In genomic region chr1:205595861-205596260, GRCh38 we compare ENCODE assay signal across 17 cellular contexts. TPM values are rescaled to one million over a fixed set of nuclear protein-coding genes. Genes with fewer than 3 reads are reported as not detected.
DNase-seq lines count a peak whose midpoint lies in the region; TF ChIP-seq lines count a peak whose summit lies in the region.
"Had no signal": no experiment of that assay in that cellular context is flagged by ENCODE, and none has a peak within 500 bp of the region (broad histone marks: within the 10 kb centered on the region; RNA-seq: fewer than 3 reads in every experiment).

No MANE protein-coding gene starts in this region.

- H2AFZ ChIP-seq in OCI-LY7 (ENCODE audit: low read length): no peak overlapping the region

- no peaks in the 10 kb centered on the region for H3K9me3 ChIP-seq in OCI-LY7 (ENCODE audit: low read length)
- H3K9me3 ChIP-seq: esophagus squamous epithelium had no signal

- CTCF ChIA-PET in OCI-LY7 (lab: Charles Lee; ENCODE audit: unreplicated experiment): interaction anchor here (1.0 to 1.7 kb wide), 3 partner anchors 36 to 73 kb away, joined by 3 to 5 read pairs (median 3); partner anchors contain the start of gene ELK4

- H3K9me2 ChIP-seq in OCI-LY7 (ENCODE audit: insufficient read depth, low read length): no peaks in the 10 kb centered on the region

- POLR2A ChIA-PET in OCI-LY7 (lab: Charles Lee): interaction anchor here (0.7 to 10.4 kb wide), 10 partner anchors 13 to 113 kb away, joined by 3 to 183 read pairs (median 4); partner anchors contain the start of gene ELK4

- H3K4me3 Mint-ChIP-seq in T-helper 1 cell treated with Interleukin-12 subunit alpha and Interleukin-12 subunit beta and Interleukin-4 antibody, amounts not matched to agents 30 μg/mL and 1 μg/mL, for 36 hours: no peak overlapping the region
- peak overlapping the region; percentile 22 for H3K4me3 Mint-ChIP-seq in endothelial cell (ENCODE audit: unreplicated experiment)
- H3K4me3 Mint-ChIP-seq in osteocyte (ENCODE audit: unreplicated experiment): no peak overlapping the region
- H3K4me3 Mint-ChIP-seq: activated CD8-positive, alpha-beta memory T cell treated with anti-CD3 and anti-CD28 coated beads, Interleukin-2, amount 10 ng/mL, durations not matched to agents 7 days and 5 days had no signal

- H3K27ac Mint-ChIP-seq in T-helper 1 cell treated with Interleukin-12 subunit alpha and Interleukin-12 subunit beta and Interleukin-4 antibody, amounts not matched to agents 30 μg/mL and 1 μg/mL, for 36 hours: peak overlapping the region; percentile 24
- H3K27ac Mint-ChIP-seq in endothelial cell (ENCODE audit: unreplicated experiment) (peak overlapping the region; percentile 75), osteocyte (ENCODE audit: unreplicated experiment) (no peak overlapping the region)

- H3K4me1 Mint-ChIP-seq in T-helper 1 cell treated with Interleukin-12 subunit alpha and Interleukin-12 subunit beta and Interleukin-4 antibody, amounts not matched to agents 30 μg/mL and 1 μg/mL, for 36 hours (ENCODE audit: low read depth): peaks cover 43% of the 10 kb centered on the region
- peaks cover 78% of the 10 kb centered on the region for H3K4me1 Mint-ChIP-seq in endothelial cell (ENCODE audit: unreplicated experiment)
- H3K4me1 Mint-ChIP-seq in osteocyte (ENCODE audit: unreplicated experiment): peaks cover 29% of the 10 kb centered on the region

- intact Hi-C loops in OCI-LY7 (cut with micrococcal nuclease; ENCODE audit: unreplicated experiment): no loop called here

- H3K36me3 ChIP-seq in OCI-LY7 (ENCODE audit: insufficient read depth, low read length): peaks cover 53% of the 10 kb centered on the region
- H3K36me3 ChIP-seq: esophagus squamous epithelium had no signal

- H3K27ac ChIP-seq in OCI-LY7 (ENCODE audit: low read depth, low read length, poor library complexity, severe bottlenecking): peak overlapping the region; percentile 93
- H3K27ac ChIP-seq: 22Rv1 had no signal

- peaks cover 5% of the 10 kb centered on the region; the same call in 1 of the 2 replicates for H3K79me2 ChIP-seq in OCI-LY7 (ENCODE audit: insufficient read depth, low read depth, low read length)

- no peaks in the 10 kb centered on the region for H3K27me3 Mint-ChIP-seq in T-helper 1 cell treated with Interleukin-12 subunit alpha and Interleukin-12 subunit beta and Interleukin-4 antibody, amounts not matched to agents 30 μg/mL and 1 μg/mL, for 36 hours (ENCODE audit: low read depth)
- H3K27me3 Mint-ChIP-seq in endothelial cell (ENCODE audit: unreplicated experiment) (peaks cover 18% of the 10 kb centered on the region), osteocyte (ENCODE audit: unreplicated experiment) (peaks cover 3% of the 10 kb centered on the region)
- H3K27me3 Mint-ChIP-seq: activated CD8-positive, alpha-beta memory T cell treated with anti-CD3 and anti-CD28 coated beads, Interleukin-2, amount 10 ng/mL, durations not matched to agents 7 days and 5 days had no signal

- H3K9me3 Mint-ChIP-seq in T-helper 1 cell treated with Interleukin-12 subunit alpha and Interleukin-12 subunit beta and Interleukin-4 antibody, amounts not matched to agents 30 μg/mL and 1 μg/mL, for 36 hours: no peaks in the 10 kb centered on the region
- no peaks in the 10 kb centered on the region for H3K9me3 Mint-ChIP-seq in endothelial cell (ENCODE audit: unreplicated experiment)
- no peaks in the 10 kb centered on the region for H3K9me3 Mint-ChIP-seq in osteocyte (ENCODE audit: unreplicated experiment)

- no TSS peak for BruUV-seq in OCI-LY7 (replicated peaks; lab: Mats Ljungman, UMichigan)

- DNase-seq in T-helper 1 cell: no peak
- no peak for DNase-seq in OCI-LY7 (ENCODE audit: low spot score)
- DNase-seq in endothelial cell (ENCODE audit: low spot score): no peak
- peak; percentile 49 for DNase-seq in osteocyte (ENCODE audit: extremely low spot score, unreplicated experiment)
- DNase-seq in stimulated activated CD4-positive, alpha-beta T cell treated with anti-CD3 and anti-CD28 coated beads, Interleukin-1b, Interleukin-23, amount 100 ng/mL, for 48 hours: no peak
- DNase-seq in NCI-H146 treated with DMSO at 0.1 percent for 48 hours (lab: John Stamatoyannopoulos, UW; ENCODE audit: unreplicated experiment): no peak
- no peak for DNase-seq in cerebellum (ENCODE audit: low spot score)
- DNase-seq: activated gamma-delta T cell treated with Interleukin-2 at 50 U/mL for 16 hours; esophagus squamous epithelium; glutamatergic neuron; HCEC 1CT; NCI-H1930; NCI-H446 treated with DMSO at 0.1 percent for 48 hours; NK-92 treated with Interleukin-12 subunit alpha and Interleukin-12 subunit beta, amount 100 ng/mL, for 24 hours had no signal

- peaks cover 17% of the 10 kb centered on the region for H3K36me3 Mint-ChIP-seq in T-helper 1 cell treated with Interleukin-12 subunit alpha and Interleukin-12 subunit beta and Interleukin-4 antibody, amounts not matched to agents 30 μg/mL and 1 μg/mL, for 36 hours (ENCODE audit: low read depth)
- peaks cover 45% of the 10 kb centered on the region for H3K36me3 Mint-ChIP-seq in endothelial cell (ENCODE audit: low read depth, unreplicated experiment)
- peaks cover 18% of the 10 kb centered on the region for H3K36me3 Mint-ChIP-seq in osteocyte (ENCODE audit: unreplicated experiment)

- H3K4me2 ChIP-seq in OCI-LY7 (ENCODE audit: low read length): peak overlapping the region; percentile 68

- no peaks in the 10 kb centered on the region for H4K20me1 ChIP-seq in OCI-LY7 (ENCODE audit: insufficient read depth, low read length)

- H3K4me1 ChIP-seq in OCI-LY7 (ENCODE audit: insufficient read depth, low read length, poor library complexity, severe bottlenecking): peaks cover 62% of the 10 kb centered on the region

- peak overlapping the region; percentile 18 for H3K4me3 ChIP-seq in OCI-LY7 (ENCODE audit: low read depth, low read length, poor library complexity, severe bottlenecking)
- H3K4me3 ChIP-seq: esophagus squamous epithelium had no signal

- TF ChIP-seq CTCF in OCI-LY7 (conservative IDR thresholded peaks at IDR 0.05; ENCODE audit: low read length): no peak
- no peak for TF ChIP-seq CTCF in endothelial cell (IDR thresholded peaks at IDR 0.05; ENCODE audit: unreplicated experiment)
- TF ChIP-seq CTCF in osteocyte (IDR thresholded peaks at IDR 0.05): no peak

RNA-seq across cellular contexts. Expression of gene ELK4, which starts 36.0 kb away (rescaled TPM):
- total RNA-seq in OCI-LY7 (2014; rRNA removed; shearing (Covaris generic)): 26.4 and 29.1 TPM in 2 replicates
- total RNA-seq in OCI-LY7 (2022) (82.7 and 88.3 TPM in 2 replicates), endothelial cell (ENCODE audit: unreplicated experiment) (57.1 TPM), osteocyte (46.4 and 50.4 TPM in 2 replicates), cerebellum (17.3 TPM)
